ENCODE assay signal across 8 cellular contexts in genomic region chr17:81518113-81518784, GRCh38. TPM values are rescaled to one million over a fixed set of nuclear protein-coding genes. Genes with fewer than 3 reads are reported as not detected.
A peak's percentile ranks its signal among the peaks of the same experiment; 100 is the strongest.
DNase-seq lines count a peak whose midpoint lies in the region; ATAC-seq, FAIRE-seq and TF ChIP-seq lines count a peak whose summit lies in the region.

No MANE protein-coding gene starts in this region.

- peak overlapping the region; percentile 37 to 95 for H3K18ac ChIP-seq in mesenchymal stem cell (ENCODE audit: low read depth in 1 of 2, low read length in 2 of 2)

- H4K8ac ChIP-seq in mesenchymal stem cell (ENCODE audit: low read length), result peak overlapping the region; percentile 76

- 22 to 32% (median 30%) methylated on average over 17 to 24 of the region's 24 CpGs for WGBS in heart left ventricle, 4 donors
- under 1% methylated on average over 22 of the region's 24 CpGs for WGBS in GM12878 (ENCODE audit: insufficient coverage, insufficient replicate concordance, low lambda C conversion rate, missing lambda C conversion rate)
- 15% methylated on average over 24 of the region's 24 CpGs for WGBS in mesenchymal stem cell

- TF ChIP-seq RAD21 in GM12878 (IDR thresholded peaks at IDR 0.05; ENCODE audit: insufficient read depth, low read depth, low read length), result no peak

- H3K36me3 ChIP-seq in heart left ventricle (no peaks in the 10 kb centered on the region), GM12878 (ENCODE audit: control insufficient read depth in 2 of 2, insufficient read depth in 2 of 2, low read length in 1 of 2) (no peaks in the 10 kb centered on the region; a peak in 1 of 4 replicates), mesenchymal stem cell (ENCODE audit: control insufficient read depth in 1 of 2, insufficient read depth in 2 of 2, low read depth in 1 of 2, low read length in 2 of 2) (peaks cover 3 to 21% of the 10 kb centered on the region in 2 experiments)

- TF ChIP-seq POLR2A in heart left ventricle (IDR thresholded peaks at IDR 0.05), result no peak
- TF ChIP-seq POLR2A in GM12878 (IDR thresholded peaks at IDR 0.05; ENCODE audit: low read depth, low read length), result no peak

- no peak overlapping the region for H2BK15ac ChIP-seq in mesenchymal stem cell (ENCODE audit: low read depth, poor library complexity, severe bottlenecking)

- H3K27ac ChIP-seq in heart left ventricle (peak overlapping the region in 10 of 12 donors; percentile 33 to 100 (median 43)), GM12878 (ENCODE audit: control insufficient read depth, insufficient read depth) (peak overlapping the region; percentile 100), mesenchymal stem cell (ENCODE audit: low read length, poor library complexity, severe bottlenecking) (peak overlapping the region; percentile 71)

- peaks cover 0 to 4% (median 2%) of the 10 kb centered on the region in 9 donors for H3K27me3 ChIP-seq in heart left ventricle
- no peaks in the 10 kb centered on the region for H3K27me3 ChIP-seq in GM12878 (replicated peaks in 1 of 2; ENCODE audit: control insufficient read depth in 2 of 2, insufficient read depth in 2 of 2, low read length in 1 of 2)
- H3K27me3 ChIP-seq in mesenchymal stem cell (ENCODE audit: control insufficient read depth in 1 of 2, insufficient read depth in 1 of 2, low read length in 2 of 2), result peaks cover 0 to 7% of the 10 kb centered on the region in 2 experiments

- CTCF ChIA-PET in GM12878 (lab: Yijun Ruan, JAX), result interaction anchor here (0.6 to 5.5 kb wide), 9 partner anchors 10 to 309 kb away, joined by 3 to 47 read pairs (median 7); no protein-coding TSS in a partner anchor

- SMC1A ChIA-PET in GM12878 (lab: Charles Lee; ENCODE audit: uncharacterized antibody, unreplicated experiment), result interaction anchor here (0.9 to 3.2 kb wide), 7 partner anchors 12 to 226 kb away, joined by 3 to 15 read pairs (median 6); partner anchors contain the start of genes FAAP100 and SLC38A10

- POLR2A ChIA-PET in GM12878 (lab: Charles Lee), result interaction anchor here (0.6 to 2.8 kb wide), 8 partner anchors 9 to 421 kb away, joined by 3 to 34 read pairs (median 4); partner anchors contain the start of gene FAAP100

- H3K9me3 ChIP-seq in heart left ventricle (no peaks in the 10 kb centered on the region), GM12878 (replicated peaks; ENCODE audit: control insufficient read depth, insufficient read depth, low read length) (no peaks in the 10 kb centered on the region), mesenchymal stem cell (ENCODE audit: control insufficient read depth, low read length) (no peaks in the 10 kb centered on the region)

- H3K14ac ChIP-seq in mesenchymal stem cell (ENCODE audit: low read length in 2 of 2), result peak overlapping the region in 1 of 2 experiments; percentile 46

- RAD21 ChIA-PET in GM12878 (lab: Charles Lee; ENCODE audit: unreplicated experiment), result interaction anchor here (0.7 to 7.6 kb wide), 6 partner anchors 8 to 165 kb away, joined by 3 to 44 read pairs (median 4); partner anchors contain the start of genes ARL16, FAAP100 and HGS

- peak overlapping the region; percentile 33 for H2AK5ac ChIP-seq in mesenchymal stem cell (ENCODE audit: low read length, severe bottlenecking)

- peak overlapping the region; percentile 32 to 75 for H3K4ac ChIP-seq in mesenchymal stem cell (ENCODE audit: low read depth in 1 of 2, low read length in 2 of 2)

- H2AFZ ChIP-seq in GM12878 (ENCODE audit: control insufficient read depth, low read depth, low read length) (no peak overlapping the region), mesenchymal stem cell (ENCODE audit: low read depth, low read length) (no peak overlapping the region)

- peak overlapping the region; percentile 22 for H2BK5ac ChIP-seq in mesenchymal stem cell (ENCODE audit: low read depth, low read length, poor library complexity, severe bottlenecking)

- peak overlapping the region; percentile 11 for H2BK120ac ChIP-seq in mesenchymal stem cell (ENCODE audit: low read depth, low read length)

- TF ChIP-seq CTCF in heart left ventricle (IDR thresholded peaks at IDR 0.05), result no peak
- no peak for TF ChIP-seq CTCF in GM12878 (IDR thresholded peaks at IDR 0.05 in 2 of 3, conservative IDR thresholded peaks at IDR 0.05 in 1 of 3; ENCODE audit: control insufficient read depth in 2 of 3, extremely low read depth in 1 of 3, insufficient read depth in 1 of 3, low read depth in 3 of 3, low read length in 3 of 3)

- DNase-seq in heart left ventricle, result peak in 2 of 5 donors; percentile 20 to 29
- DNase-seq in cardiac septum (ENCODE audit: low spot score), result no peak
- DNase-seq in GM12878 (ENCODE audit: low read depth, low spot score), result no peak
- peak; percentile 51 for DNase-seq in mesenchymal stem cell
- DNase-seq in NCI-H1694 (lab: John Stamatoyannopoulos, UW), result no peak
- no peak for DNase-seq in stimulated activated CD4-positive, alpha-beta T cell treated with anti-CD3 and anti-CD28 coated beads, Interleukin-12 subunit alpha, Interleukin-12 subunit beta, amount 100 ng/mL, for 4 hours
- DNase-seq in G401 (ENCODE audit: low spot score), result no peak

- TF ChIP-seq EP300 in GM12878 (IDR thresholded peaks at IDR 0.05; ENCODE audit: borderline replicate concordance in 1 of 2, control insufficient read depth in 1 of 2, low read depth in 2 of 2, low read length in 2 of 2), result no peak; a peak in 1 of 4 replicates

- H4K91ac ChIP-seq in mesenchymal stem cell (ENCODE audit: low read length), result peak overlapping the region; percentile 67

- peak overlapping the region; percentile 23 to 51 for H3K23ac ChIP-seq in mesenchymal stem cell (ENCODE audit: low read length in 2 of 2)

- intact Hi-C loops in heart left ventricle (cut with DNase I) (loop anchor here in 6 of 10 donors (5.0 to 10.0 kb wide), 4 partner anchors 34 to 347 kb away; partner anchors contain the start of genes FAAP100 (in 4 of the 6), BAHCC1 (in 1 of the 6) and P4HB (in 1 of the 6)), cardiac septum (cut with DNase I) (no loop called here), GM12878 (cut with micrococcal nuclease; ENCODE audit: unreplicated experiment) (loop anchor here (5.0 to 10.0 kb wide), 2 partner anchors 84 to 263 kb away; no protein-coding TSS in a partner anchor)

- H3K9ac ChIP-seq in GM12878 (ENCODE audit: control insufficient read depth, insufficient read depth, low read length) (peak overlapping the region; percentile 78), mesenchymal stem cell (ENCODE audit: low read length) (peak overlapping the region; percentile 63)

- FAIRE-seq in GM12878 (lab: Jason Lieb, UNC), result no peak

- peak overlapping the region; percentile 49 to 51 for H2BK12ac ChIP-seq in mesenchymal stem cell (ENCODE audit: low read length in 2 of 2)

- H3K4me2 ChIP-seq in GM12878 (ENCODE audit: control insufficient read depth, insufficient read depth) (peak overlapping the region; percentile 97), mesenchymal stem cell (ENCODE audit: low read length, poor library complexity, severe bottlenecking) (peak overlapping the region; percentile 95)

- no peaks in the 10 kb centered on the region for H4K20me1 ChIP-seq in GM12878 (ENCODE audit: control insufficient read depth, insufficient read depth)

- H3K79me2 ChIP-seq in GM12878 (ENCODE audit: control insufficient read depth, insufficient read depth, low read length), result peaks cover 58% of the 10 kb centered on the region

- peak overlapping the region in 11 of 12 donors; percentile 29 to 64 (median 55) for H3K4me3 ChIP-seq in heart left ventricle
- peak overlapping the region; percentile 72 for H3K4me3 ChIP-seq in GM12878
- peak overlapping the region; percentile 23 to 73 for H3K4me3 ChIP-seq in mesenchymal stem cell (ENCODE audit: insufficient read depth in 1 of 2, low read depth in 1 of 2, low read length in 2 of 2)

- peaks cover 4% of the 10 kb centered on the region for H3K79me1 ChIP-seq in mesenchymal stem cell (replicated peaks; ENCODE audit: low read length, poor library complexity, severe bottlenecking)

- in situ Hi-C loops in GM12878 (cut with MboI) (no loop called here), G401 (cut with HindIII; ENCODE audit: low sequenced_read_pairs) (loop anchor here (10.0 kb wide), 1 partner anchor 113 kb away; no protein-coding TSS in a partner anchor)

- BruUV-seq in GM12878 (replicated peaks; lab: Mats Ljungman, UMichigan), result no TSS peak

- H3K4me1 ChIP-seq in heart left ventricle (peaks cover 8 to 66% (median 47%) of the 10 kb centered on the region in 12 donors), GM12878 (ENCODE audit: control insufficient read depth, insufficient read depth, low read length) (peaks cover 33% of the 10 kb centered on the region), mesenchymal stem cell (ENCODE audit: control insufficient read depth, insufficient read depth, low read depth, low read length) (peaks cover 60% of the 10 kb centered on the region)

- ATAC-seq in heart left ventricle (no peak), GM12878 (peak; percentile 5; the same call in 2 of the 3 replicates), GM18870 (IDR thresholded peaks at IDR 0.05; ENCODE audit: unreplicated experiment) (no peak)

RNA-seq across cellular contexts. Expression of gene ACTG1, which starts 5.7 kb away (rescaled TPM):
- total RNA-seq in heart left ventricle (1,000 to 10,000 TPM in 2 of 9 donors, 100 to 1,000 TPM in 7; 335 to 1,653 (median 423) TPM), cardiac septum (634 TPM), GM12878 (2014; rRNA removed) (5,146 and 5,299 TPM in 2 replicates), GM12878 (2014; rRNA removed; fragmentation: Illumina TruSeq; extraction: Trizol) (2,069 and 2,477 TPM in 2 replicates), GM12878 (2021) (5,806 and 6,105 TPM in 2 replicates)
- polyA plus RNA-seq in heart left ventricle (1,000 to 10,000 TPM in 1 of 2 donors, 100 to 1,000 TPM in 1; 149 to 1,468 TPM), GM12878 (2011; rRNA removed) (466 and 810 TPM in 2 replicates), GM12878 (2014; fragmentation: Illumina TruSeq; extraction: Trizol) (1,415 and 2,801 TPM in 2 replicates), GM12878 (2014; fragmentation: Nextera tagmentation; extraction: Ambion mirVana) (1,000 to 10,000 TPM in 1 of 2 experiments, 100 to 1,000 TPM in 1; 969 to 1,906 TPM), GM12878 (2014; rRNA removed) (4,499 and 5,417 TPM in 2 replicates), GM12878 (2016; fragmentation: Nextera tagmentation; extraction: Ambion mirVana) (1,000 to 10,000 TPM; 4,621 to 4,893 TPM)
- total RNA-seq in GM12878 (2013; cell fraction: nucleolus; rRNA removed), result 961 and 1,180 TPM in 2 replicates
- 2,827 TPM for polyA plus RNA-seq in GM12878 (2011; ENCODE audit: low read depth)
- 2,470 and 3,258 TPM in 2 replicates for polyA plus RNA-seq in GM12878 (2011; cell fraction: cytosol; rRNA removed)
- polyA plus RNA-seq in GM12878 (2011; cell fraction: nucleus; rRNA removed), result 3,407 and 5,928 TPM in 2 replicates
- 4,353 and 5,466 TPM in 2 replicates for polyA plus RNA-seq in GM12878 (2012)
- 709 and 994 TPM in 2 replicates for polyA minus RNA-seq in GM12878 (2011; rRNA and poly(A)+ RNA removed)
- polyA minus RNA-seq in GM12878 (2011; cell fraction: cytosol; rRNA and poly(A)+ RNA removed), result 871 and 986 TPM in 2 replicates
- 602 and 1,073 TPM in 2 replicates for polyA minus RNA-seq in GM12878 (2011; cell fraction: nucleus; rRNA and poly(A)+ RNA removed)
- 7,126 TPM for polyA plus RNA-seq in mesenchymal stem cell (2013, experiment 1 of 2)
- 6,723 TPM for polyA plus RNA-seq in mesenchymal stem cell (2013, experiment 2 of 2)
- total RNA-seq in G401 (2014; rRNA removed; shearing (Covaris generic)), result 5,595 and 6,819 TPM in 2 replicates

RNA-seq across cellular contexts. Expression of gene FSCN2, which starts 9.9 kb away (rescaled TPM):
- total RNA-seq in heart left ventricle (under 1 TPM in 6 of 9 donors, not detected in 3; 0.22 to 0.72 (median 0.45) TPM), cardiac septum (1.1 TPM), GM12878 (2014; rRNA removed) (1.2 and 1.8 TPM in 2 replicates), GM12878 (2014; rRNA removed; fragmentation: Illumina TruSeq; extraction: Trizol) (0.14 and 0.58 TPM in 2 replicates), GM12878 (2021) (2.1 and 2.7 TPM in 2 replicates)
- polyA plus RNA-seq in heart left ventricle (under 1 TPM; 0.28 to 0.42 TPM), GM12878 (2011; rRNA removed) (0.29 and 0.65 TPM in 2 replicates), GM12878 (2014; fragmentation: Illumina TruSeq; extraction: Trizol) (0.19 and 0.24 TPM in 2 replicates), GM12878 (2014; fragmentation: Nextera tagmentation; extraction: Ambion mirVana) (not detected), GM12878 (2014; rRNA removed) (1.9 and 2.0 TPM in 2 replicates), GM12878 (2016; fragmentation: Nextera tagmentation; extraction: Ambion mirVana) (under 1 TPM in 1 of 2 experiments, not detected in 1; 0.12 TPM)
- total RNA-seq in GM12878 (2013; cell fraction: nucleolus; rRNA removed), result 19.6 and 21.4 TPM in 2 replicates
- polyA plus RNA-seq in GM12878 (2011; ENCODE audit: low read depth), result not detected
- polyA plus RNA-seq in GM12878 (2011; cell fraction: cytosol; rRNA removed), result 0.69 and 1.0 TPM in 2 replicates
- polyA plus RNA-seq in GM12878 (2011; cell fraction: nucleus; rRNA removed), result 6.3 and 7.2 TPM in 2 replicates
- 1.5 and 1.6 TPM in 2 replicates for polyA plus RNA-seq in GM12878 (2012)
- polyA minus RNA-seq in GM12878 (2011; rRNA and poly(A)+ RNA removed), result 0.44 and 2.2 TPM in 2 replicates
- polyA minus RNA-seq in GM12878 (2011; cell fraction: cytosol; rRNA and poly(A)+ RNA removed), result 0.80 and 1.0 TPM in 2 replicates
- 3.7 and 4.2 TPM in 2 replicates for polyA minus RNA-seq in GM12878 (2011; cell fraction: nucleus; rRNA and poly(A)+ RNA removed)
- 0.23 TPM for polyA plus RNA-seq in mesenchymal stem cell (2013, experiment 1 of 2)
- polyA plus RNA-seq in mesenchymal stem cell (2013, experiment 2 of 2), result 0.15 TPM
- 0.80 and 1.4 TPM in 2 replicates for total RNA-seq in G401 (2014; rRNA removed; shearing (Covaris generic))

RNA-seq across cellular contexts. Expression of gene FAAP100, which starts 33.9 kb away (rescaled TPM):
- total RNA-seq in heart left ventricle, result 10 to 100 TPM; 10.1 to 21.6 (median 13.5) TPM
- polyA plus RNA-seq in heart left ventricle, result 10 to 100 TPM; 17.0 to 18.7 TPM
- 13.6 TPM for total RNA-seq in cardiac septum
- 86.7 and 99.0 TPM in 2 replicates for total RNA-seq in GM12878 (2013; cell fraction: nucleolus; rRNA removed)
- 25.1 and 25.8 TPM in 2 replicates for total RNA-seq in GM12878 (2014; rRNA removed)
- total RNA-seq in GM12878 (2014; rRNA removed; fragmentation: Illumina TruSeq; extraction: Trizol), result 8.1 and 12.2 TPM in 2 replicates
- 39.6 and 46.2 TPM in 2 replicates for total RNA-seq in GM12878 (2021)
- polyA plus RNA-seq in GM12878 (2011; ENCODE audit: low read depth), result 6.6 TPM
- polyA plus RNA-seq in GM12878 (2011; rRNA removed), result 3.4 and 8.1 TPM in 2 replicates
- 16.4 and 25.8 TPM in 2 replicates for polyA plus RNA-seq in GM12878 (2011; cell fraction: cytosol; rRNA removed)
- 52.4 and 74.0 TPM in 2 replicates for polyA plus RNA-seq in GM12878 (2011; cell fraction: nucleus; rRNA removed)
- polyA plus RNA-seq in GM12878 (2012), result 16.2 and 18.9 TPM in 2 replicates
- polyA plus RNA-seq in GM12878 (2014; fragmentation: Illumina TruSeq; extraction: Trizol), result 1.4 and 5.2 TPM in 2 replicates
- polyA plus RNA-seq in GM12878 (2014; fragmentation: Nextera tagmentation; extraction: Ambion mirVana), result under 1 TPM; 0.11 to 0.49 TPM
- polyA plus RNA-seq in GM12878 (2014; rRNA removed), result 34.4 and 39.8 TPM in 2 replicates
- 10 to 100 TPM; 22.0 to 26.8 TPM for polyA plus RNA-seq in GM12878 (2016; fragmentation: Nextera tagmentation; extraction: Ambion mirVana)
- polyA minus RNA-seq in GM12878 (2011; rRNA and poly(A)+ RNA removed), result 8.9 and 32.2 TPM in 2 replicates
- polyA minus RNA-seq in GM12878 (2011; cell fraction: cytosol; rRNA and poly(A)+ RNA removed), result 13.6 and 14.8 TPM in 2 replicates
- polyA minus RNA-seq in GM12878 (2011; cell fraction: nucleus; rRNA and poly(A)+ RNA removed), result 36.3 and 44.7 TPM in 2 replicates
- 10.1 TPM for polyA plus RNA-seq in mesenchymal stem cell (2013, experiment 1 of 2)
- polyA plus RNA-seq in mesenchymal stem cell (2013, experiment 2 of 2), result 10.3 TPM
- total RNA-seq in G401 (2014; rRNA removed; shearing (Covaris generic)), result 37.1 and 44.6 TPM in 2 replicates

Comparison
In these comparisons a context has a peak if more than half of its experiments do, and no peak if none do; other contexts are left out.
1. H3K27ac ChIP-seq: peak in every context shown above with its lines; median percentile 100 in GM12878; 71 in mesenchymal stem cell; 43 in heart left ventricle.